Comparison of ENCODE assay signal across 9 cellular contexts in genomic region chr20:51404297-51405060, GRCh38.
DNase-seq lines count a peak whose midpoint lies in the region; ATAC-seq and TF ChIP-seq lines count a peak whose summit lies in the region.
"Had no signal": no experiment of that assay in that cellular context is flagged by ENCODE, and none has a peak within 500 bp of the region (broad histone marks: within the 10 kb centered on the region; RNA-seq: fewer than 3 reads in every experiment).

No MANE protein-coding gene starts in this region.

- H3K9me3 Mint-ChIP-seq in CD14-positive monocyte: peaks cover 0 to 4% (median 0%) of the 10 kb centered on the region in 7 donors
- no peaks in the 10 kb centered on the region for H3K9me3 Mint-ChIP-seq in IgD-negative memory B cell
- H3K9me3 Mint-ChIP-seq in stimulated activated naive CD8-positive, alpha-beta T cell treated with anti-CD3 and anti-CD28 coated beads, Interleukin-15, amount 100 ng/mL, for 72 hours: peaks cover 0 to 4% of the 10 kb centered on the region in 2 donors

- H3K27ac Mint-ChIP-seq in CD14-positive monocyte (peak overlapping the region in 2 of 7 donors; percentile 40 to 84), IgD-negative memory B cell (peak overlapping the region; percentile 92 to 100 (median 98))
- H3K27ac Mint-ChIP-seq in stimulated activated naive CD8-positive, alpha-beta T cell treated with anti-CD3 and anti-CD28 coated beads, Interleukin-15, amount 100 ng/mL, for 72 hours: peak overlapping the region; percentile 90 to 94

- intact Hi-C loops in CD14-positive monocyte (cut with micrococcal nuclease): no loop called here
- intact Hi-C loops in ovary (cut with DNase I): no loop called here

- TF ChIP-seq CTCF in CD14-positive monocyte (IDR thresholded peaks at IDR 0.05) (no peak), lung (IDR thresholded peaks at IDR 0.05; ENCODE audit: control extremely low read depth, extremely low read depth) (no peak), ovary (IDR thresholded peaks at IDR 0.05) (no peak)

- TF ChIP-seq POLR2A in ovary (IDR thresholded peaks at IDR 0.05): no peak

- H3K36me3 ChIP-seq in lung (ENCODE audit: control insufficient read depth in 2 of 2, insufficient read depth in 2 of 2, low read length in 2 of 2) (no peaks in the 10 kb centered on the region), ovary (no peaks in the 10 kb centered on the region)
- H3K36me3 ChIP-seq: ascending aorta had no signal

- H3K4me1 ChIP-seq in lung (ENCODE audit: control insufficient read depth in 2 of 2, insufficient read depth in 2 of 2, low read length in 2 of 2): peaks cover 0 to 4% of the 10 kb centered on the region in 2 donors
- no peaks in the 10 kb centered on the region for H3K4me1 ChIP-seq in ovary (ENCODE audit: insufficient read depth)
- H3K4me1 ChIP-seq: ascending aorta had no signal

- H3K27me3 ChIP-seq in lung (ENCODE audit: control insufficient read depth, insufficient read depth) (no peaks in the 10 kb centered on the region), ovary (no peaks in the 10 kb centered on the region)
- H3K27me3 ChIP-seq: ascending aorta had no signal

- ATAC-seq in GM21390 (IDR thresholded peaks at IDR 0.05; ENCODE audit: unreplicated experiment) (peak; percentile 81), lung (ENCODE audit: insufficient read depth, low FRiP score) (peak; percentile 54)
- peak; percentile 93 for ATAC-seq in stimulated activated naive CD8-positive, alpha-beta T cell treated with anti-CD3 and anti-CD28 coated beads, Interleukin-15, amount 100 ng/mL, for 72 hours

- no peaks in the 10 kb centered on the region for H3K9me3 ChIP-seq in lung (ENCODE audit: control insufficient read depth in 2 of 2, insufficient read depth in 1 of 2, low read length in 1 of 2)
- H3K9me3 ChIP-seq in ovary: no peaks in the 10 kb centered on the region
- H3K9me3 ChIP-seq: ascending aorta had no signal

- H3K27me3 Mint-ChIP-seq in CD14-positive monocyte (ENCODE audit: low read depth in 3 of 3) (peaks cover 0 to 3% (median 0%) of the 10 kb centered on the region in 3 donors), IgD-negative memory B cell (peaks cover 2% of the 10 kb centered on the region)
- no peaks in the 10 kb centered on the region for H3K27me3 Mint-ChIP-seq in stimulated activated naive CD8-positive, alpha-beta T cell treated with anti-CD3 and anti-CD28 coated beads, Interleukin-15, amount 100 ng/mL, for 72 hours

- H3K4me3 ChIP-seq in lung (no peak overlapping the region), ovary (no peak overlapping the region)
- H3K4me3 ChIP-seq: ascending aorta had no signal

- WGBS in lung, 2 donors: 88 to 92% methylated on average over 10 of the region's 10 CpGs
- WGBS in ovary, 3 donors: 91 to 97% (median 93%) methylated on average over 10 of the region's 10 CpGs

- TF ChIP-seq EP300 in ovary (IDR thresholded peaks at IDR 0.05): no peak

- H3K4me1 Mint-ChIP-seq in CD14-positive monocyte: peaks cover 12% of the 10 kb centered on the region
- peaks cover 55 to 67% (median 60%) of the 10 kb centered on the region in 3 donors for H3K4me1 Mint-ChIP-seq in IgD-negative memory B cell
- H3K4me1 Mint-ChIP-seq in stimulated activated naive CD8-positive, alpha-beta T cell treated with anti-CD3 and anti-CD28 coated beads, Interleukin-15, amount 100 ng/mL, for 72 hours: peaks cover 82% of the 10 kb centered on the region

- H3K27ac ChIP-seq in lung (ENCODE audit: low read depth in 1 of 2, low read length in 1 of 2): peak overlapping the region in 1 of 2 donors; percentile 17
- H3K27ac ChIP-seq in ovary: no peak overlapping the region
- H3K27ac ChIP-seq: ascending aorta had no signal

- DNase-seq in CD14-positive monocyte (ENCODE audit: low spot score) (peak; percentile 50), lung (ENCODE audit: low spot score) (no peak), amygdala (lab: John Stamatoyannopoulos, UW) (no peak), ovary (no peak)
- peak; percentile 88 for DNase-seq in activated CD8-positive, alpha-beta memory T cell treated with anti-CD3 and anti-CD28 coated beads, Interleukin-2, amount 50 U/mL, for 48 hours
- peak; percentile 63 to 97 for DNase-seq in stimulated activated naive CD8-positive, alpha-beta T cell treated with anti-CD3 and anti-CD28 coated beads, Interleukin-15, amount 100 ng/mL, for 72 hours

- H3K36me3 Mint-ChIP-seq in CD14-positive monocyte (no peaks in the 10 kb centered on the region), IgD-negative memory B cell (peaks cover 6% of the 10 kb centered on the region)

- H3K4me3 Mint-ChIP-seq in CD14-positive monocyte: no peak overlapping the region
- peak overlapping the region in 3 of 4 donors; percentile 78 to 86 (median 84) for H3K4me3 Mint-ChIP-seq in IgD-negative memory B cell
- peak overlapping the region; percentile 37 to 55 for H3K4me3 Mint-ChIP-seq in stimulated activated naive CD8-positive, alpha-beta T cell treated with anti-CD3 and anti-CD28 coated beads, Interleukin-15, amount 100 ng/mL, for 72 hours

Comparison
In these comparisons a context has a peak if more than half of its experiments do, and no peak if none do; other contexts are left out.
1. DNase-seq: peak in CD14-positive monocyte (single experiment), activated CD8-positive, alpha-beta memory T cell treated with anti-CD3 and anti-CD28 coated beads, Interleukin-2, amount 50 U/mL, for 48 hours (single experiment) and stimulated activated naive CD8-positive, alpha-beta T cell treated with anti-CD3 and anti-CD28 coated beads, Interleukin-15, amount 100 ng/mL, for 72 hours (2 of 2); none in lung (single experiment), amygdala (0 of 56) and ovary (0 of 5).
2. H3K4me3 Mint-ChIP-seq: peak in IgD-negative memory B cell (3 of 4) and stimulated activated naive CD8-positive, alpha-beta T cell treated with anti-CD3 and anti-CD28 coated beads, Interleukin-15, amount 100 ng/mL, for 72 hours (2 of 2); none in CD14-positive monocyte (0 of 2).
3. Peak in every context shown above with its lines, with median percentiles within 50 percentile points of each other: ATAC-seq.